ENCODE assay signal across 1 cellular context in the genomic region with DNA sequence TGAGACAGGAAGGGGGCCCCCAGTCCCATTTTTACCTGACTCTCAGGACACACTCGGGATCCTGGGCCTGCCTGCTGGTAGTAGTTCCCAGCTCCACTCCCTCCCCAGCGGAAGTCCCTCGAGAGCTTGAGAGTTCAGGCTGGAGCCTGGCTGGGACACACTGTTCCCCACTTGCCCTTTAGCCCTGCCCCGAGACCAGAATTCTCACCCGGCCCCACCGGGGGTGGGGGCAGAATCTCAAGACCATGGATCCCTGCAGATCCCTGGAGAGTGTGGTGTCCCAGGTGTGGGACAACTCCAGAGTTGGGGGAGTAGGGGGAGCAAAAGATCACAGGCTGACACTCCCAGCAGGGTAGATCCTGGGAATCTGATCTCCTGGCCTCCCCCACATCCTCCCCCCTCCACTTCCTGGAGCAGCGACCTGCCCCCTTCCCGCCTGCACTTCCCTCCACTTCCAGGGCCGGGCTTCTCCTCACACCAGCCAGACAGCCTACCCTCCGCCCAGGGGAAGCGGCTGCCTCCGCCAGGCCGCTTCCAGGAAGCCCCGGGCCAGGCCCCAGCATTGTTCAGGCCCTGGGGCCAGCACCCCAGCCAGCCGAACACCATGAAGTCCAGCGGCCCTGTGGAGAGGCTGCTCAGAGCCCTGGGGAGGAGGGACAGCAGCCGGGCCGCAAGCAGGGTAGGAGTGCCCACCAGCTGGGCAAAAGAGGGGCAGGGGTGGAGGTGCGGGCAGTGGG.
TF ChIP-seq lines count a peak whose summit lies in the region.

A gene with protein sequence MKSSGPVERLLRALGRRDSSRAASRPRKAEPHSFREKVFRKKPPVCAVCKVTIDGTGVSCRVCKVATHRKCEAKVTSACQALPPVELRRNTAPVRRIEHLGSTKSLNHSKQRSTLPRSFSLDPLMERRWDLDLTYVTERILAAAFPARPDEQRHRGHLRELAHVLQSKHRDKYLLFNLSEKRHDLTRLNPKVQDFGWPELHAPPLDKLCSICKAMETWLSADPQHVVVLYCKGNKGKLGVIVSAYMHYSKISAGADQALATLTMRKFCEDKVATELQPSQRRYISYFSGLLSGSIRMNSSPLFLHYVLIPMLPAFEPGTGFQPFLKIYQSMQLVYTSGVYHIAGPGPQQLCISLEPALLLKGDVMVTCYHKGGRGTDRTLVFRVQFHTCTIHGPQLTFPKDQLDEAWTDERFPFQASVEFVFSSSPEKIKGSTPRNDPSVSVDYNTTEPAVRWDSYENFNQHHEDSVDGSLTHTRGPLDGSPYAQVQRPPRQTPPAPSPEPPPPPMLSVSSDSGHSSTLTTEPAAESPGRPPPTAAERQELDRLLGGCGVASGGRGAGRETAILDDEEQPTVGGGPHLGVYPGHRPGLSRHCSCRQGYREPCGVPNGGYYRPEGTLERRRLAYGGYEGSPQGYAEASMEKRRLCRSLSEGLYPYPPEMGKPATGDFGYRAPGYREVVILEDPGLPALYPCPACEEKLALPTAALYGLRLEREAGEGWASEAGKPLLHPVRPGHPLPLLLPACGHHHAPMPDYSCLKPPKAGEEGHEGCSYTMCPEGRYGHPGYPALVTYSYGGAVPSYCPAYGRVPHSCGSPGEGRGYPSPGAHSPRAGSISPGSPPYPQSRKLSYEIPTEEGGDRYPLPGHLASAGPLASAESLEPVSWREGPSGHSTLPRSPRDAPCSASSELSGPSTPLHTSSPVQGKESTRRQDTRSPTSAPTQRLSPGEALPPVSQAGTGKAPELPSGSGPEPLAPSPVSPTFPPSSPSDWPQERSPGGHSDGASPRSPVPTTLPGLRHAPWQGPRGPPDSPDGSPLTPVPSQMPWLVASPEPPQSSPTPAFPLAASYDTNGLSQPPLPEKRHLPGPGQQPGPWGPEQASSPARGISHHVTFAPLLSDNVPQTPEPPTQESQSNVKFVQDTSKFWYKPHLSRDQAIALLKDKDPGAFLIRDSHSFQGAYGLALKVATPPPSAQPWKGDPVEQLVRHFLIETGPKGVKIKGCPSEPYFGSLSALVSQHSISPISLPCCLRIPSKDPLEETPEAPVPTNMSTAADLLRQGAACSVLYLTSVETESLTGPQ (N-terminal part only) (plus strand): TSS at position 484 of the 737 bp plus-strand sequence. CDS start 121 bp downstream, at position 605.

TF ChIP-seq in HEK293, 187 proteins besides CTCF, POLR2A, EP300 and RAD21 (continued from another document):
- TF ChIP-seq ZNF791 (tag by site-specific recombination; IDR thresholded peaks at IDR 0.05) (no peak), ZNF132 (tag by site-specific recombination; IDR thresholded peaks at IDR 0.05; ENCODE audit: borderline replicate concordance) (no peak), ZNF600 (tag by site-specific recombination; IDR thresholded peaks at IDR 0.05) (no peak), GLI4 (tag by site-specific recombination; IDR thresholded peaks at IDR 0.05) (no peak; the same call in 1 of the 2 replicates), YY2 (tag by site-specific recombination; IDR thresholded peaks at IDR 0.05) (no peak), ZNF548 (tag by site-specific recombination; IDR thresholded peaks at IDR 0.05) (no peak), ZNF624 (tag by site-specific recombination; IDR thresholded peaks at IDR 0.05) (no peak), ZBTB1 (tag by site-specific recombination; IDR thresholded peaks at IDR 0.05) (no peak), OVOL3 (tag by site-specific recombination; IDR thresholded peaks at IDR 0.05) (no peak), ZNF792 (tag by site-specific recombination; IDR thresholded peaks at IDR 0.05) (no peak), ZNF335 (tag by site-specific recombination; conservative IDR thresholded peaks at IDR 0.05) (0 out of 2 replicates have a peak, but pooled peaks have one; percentile 19), ZNF10 (tag by site-specific recombination; IDR thresholded peaks at IDR 0.05) (no peak)
- TF ChIP-seq, protein P1, sequence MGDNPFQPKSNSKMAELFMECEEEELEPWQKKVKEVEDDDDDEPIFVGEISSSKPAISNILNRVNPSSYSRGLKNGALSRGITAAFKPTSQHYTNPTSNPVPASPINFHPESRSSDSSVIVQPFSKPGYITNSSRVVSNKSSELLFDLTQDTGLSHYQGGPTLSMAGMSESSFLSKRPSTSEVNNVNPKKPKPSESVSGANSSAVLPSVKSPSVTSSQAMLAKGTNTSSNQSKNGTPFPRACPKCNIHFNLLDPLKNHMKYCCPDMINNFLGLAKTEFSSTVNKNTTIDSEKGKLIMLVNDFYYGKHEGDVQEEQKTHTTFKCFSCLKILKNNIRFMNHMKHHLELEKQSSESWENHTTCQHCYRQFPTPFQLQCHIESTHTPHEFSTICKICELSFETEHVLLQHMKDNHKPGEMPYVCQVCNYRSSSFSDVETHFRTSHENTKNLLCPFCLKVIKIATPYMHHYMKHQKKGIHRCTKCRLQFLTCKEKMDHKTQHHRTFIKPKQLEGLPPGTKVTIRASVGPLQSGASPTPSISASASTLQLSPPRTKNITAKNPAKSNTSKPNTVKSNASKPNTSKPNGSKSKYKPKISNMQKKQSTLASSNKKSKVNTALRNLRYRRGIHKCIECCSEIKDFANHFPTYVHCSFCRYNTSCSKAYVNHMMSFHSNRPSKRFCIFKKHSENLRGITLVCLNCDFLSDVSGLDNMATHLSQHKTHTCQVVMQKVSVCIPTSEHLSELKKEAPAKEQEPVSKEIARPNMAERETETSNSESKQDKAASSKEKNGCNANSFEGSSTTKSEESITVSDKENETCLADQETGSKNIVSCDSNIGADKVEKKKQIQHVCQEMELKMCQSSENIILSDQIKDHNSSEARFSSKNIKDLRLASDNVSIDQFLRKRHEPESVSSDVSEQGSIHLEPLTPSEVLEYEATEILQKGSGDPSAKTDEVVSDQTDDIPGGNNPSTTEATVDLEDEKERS (tag by site-specific recombination; IDR thresholded peaks at IDR 0.05), result no peak
